Comparison of ENCODE assay signal across 2 cellular contexts in genomic region chr3:141746962-141747361, GRCh38.
TF ChIP-seq lines count a peak whose summit lies in the region.

No MANE protein-coding gene starts in this region.

TF ChIP-seq in A549, 52 proteins besides CTCF, POLR2A, EP300 and RAD21:
- 0 out of 2 replicates have a peak, but pooled peaks have one; percentile 48 for TF ChIP-seq POLR2AphosphoS2 (conservative IDR thresholded peaks at IDR 0.05; ENCODE audit: low read length)
- no peak for TF ChIP-seq JUNB (IDR thresholded peaks at IDR 0.05)

TF ChIP-seq in GM12878, 131 proteins besides CTCF, POLR2A, EP300 and RAD21:
- TF ChIP-seq SP1 (IDR thresholded peaks at IDR 0.05; ENCODE audit: low read depth, low read length) = no peak
- TF ChIP-seq TCF12 (IDR thresholded peaks at IDR 0.05; ENCODE audit: low read depth, low read length) = no peak
- 0 out of 2 replicates have a peak, but pooled peaks have one; percentile 44 for TF ChIP-seq POLR2AphosphoS5 (IDR thresholded peaks at IDR 0.05; ENCODE audit: low read length)
- TF ChIP-seq ZNF217 (IDR thresholded peaks at IDR 0.05) = no peak
